ENCODE assay signal across 1 cellular context in the genomic region with DNA sequence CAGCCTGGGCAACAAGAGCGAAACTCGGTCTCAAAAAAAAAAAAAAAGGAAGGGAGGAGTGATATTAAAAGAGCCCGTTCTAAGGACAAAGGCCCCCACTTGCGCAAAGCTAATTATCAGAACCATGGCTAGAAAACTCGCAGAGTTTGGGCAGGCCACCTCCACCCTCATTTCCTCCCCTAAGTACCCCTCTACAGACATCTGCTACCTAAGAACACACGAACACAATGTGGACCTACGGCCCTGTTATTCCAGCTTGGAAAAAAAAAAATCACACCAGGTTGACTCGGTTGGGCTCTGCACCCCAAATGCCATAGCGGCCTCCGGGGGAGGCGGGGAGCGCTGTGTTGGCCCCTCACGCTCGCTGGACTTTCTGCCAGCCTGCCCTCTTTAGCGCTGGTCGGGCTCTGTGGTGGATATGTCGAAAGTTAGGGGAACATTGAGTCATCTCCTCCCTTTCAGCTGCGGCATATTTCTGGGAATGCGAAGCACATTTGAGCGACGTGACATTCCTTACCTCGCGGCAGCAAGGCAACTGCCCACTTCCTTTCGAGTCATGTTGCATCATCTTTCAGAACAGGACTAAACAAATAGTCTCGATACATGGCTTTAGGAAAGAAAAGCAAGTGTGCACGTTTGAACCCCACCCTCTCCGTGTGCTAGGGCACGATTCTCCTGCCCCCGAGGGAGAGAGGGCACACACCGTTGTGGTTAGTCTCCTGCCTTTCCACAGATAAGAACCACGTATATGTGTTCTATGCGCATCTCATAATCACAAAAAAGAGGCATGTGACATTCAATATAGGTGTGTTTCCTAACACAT.
TF ChIP-seq lines count a peak whose summit lies in the region.

No MANE protein-coding gene starts in this region.

TF ChIP-seq in HepG2, 621 proteins besides CTCF, POLR2A, EP300 and RAD21 (continued from another document and continues in another):
- TF ChIP-seq, protein P1, sequence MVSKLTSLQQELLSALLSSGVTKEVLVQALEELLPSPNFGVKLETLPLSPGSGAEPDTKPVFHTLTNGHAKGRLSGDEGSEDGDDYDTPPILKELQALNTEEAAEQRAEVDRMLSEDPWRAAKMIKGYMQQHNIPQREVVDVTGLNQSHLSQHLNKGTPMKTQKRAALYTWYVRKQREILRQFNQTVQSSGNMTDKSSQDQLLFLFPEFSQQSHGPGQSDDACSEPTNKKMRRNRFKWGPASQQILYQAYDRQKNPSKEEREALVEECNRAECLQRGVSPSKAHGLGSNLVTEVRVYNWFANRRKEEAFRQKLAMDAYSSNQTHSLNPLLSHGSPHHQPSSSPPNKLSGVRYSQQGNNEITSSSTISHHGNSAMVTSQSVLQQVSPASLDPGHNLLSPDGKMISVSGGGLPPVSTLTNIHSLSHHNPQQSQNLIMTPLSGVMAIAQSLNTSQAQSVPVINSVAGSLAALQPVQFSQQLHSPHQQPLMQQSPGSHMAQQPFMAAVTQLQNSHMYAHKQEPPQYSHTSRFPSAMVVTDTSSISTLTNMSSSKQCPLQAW (CRISPR knock-in tag; IDR thresholded peaks at IDR 0.05) = peak; percentile 96
- TF ChIP-seq ZNF234 (CRISPR knock-in tag; conservative IDR thresholded peaks at IDR 0.05) = no peak
- TF ChIP-seq ZNF816 (CRISPR knock-in tag; IDR thresholded peaks at IDR 0.05; ENCODE audit: borderline replicate concordance) = peak; percentile 42; the same call in 1 of the 2 replicates
- TF ChIP-seq, protein P2, sequence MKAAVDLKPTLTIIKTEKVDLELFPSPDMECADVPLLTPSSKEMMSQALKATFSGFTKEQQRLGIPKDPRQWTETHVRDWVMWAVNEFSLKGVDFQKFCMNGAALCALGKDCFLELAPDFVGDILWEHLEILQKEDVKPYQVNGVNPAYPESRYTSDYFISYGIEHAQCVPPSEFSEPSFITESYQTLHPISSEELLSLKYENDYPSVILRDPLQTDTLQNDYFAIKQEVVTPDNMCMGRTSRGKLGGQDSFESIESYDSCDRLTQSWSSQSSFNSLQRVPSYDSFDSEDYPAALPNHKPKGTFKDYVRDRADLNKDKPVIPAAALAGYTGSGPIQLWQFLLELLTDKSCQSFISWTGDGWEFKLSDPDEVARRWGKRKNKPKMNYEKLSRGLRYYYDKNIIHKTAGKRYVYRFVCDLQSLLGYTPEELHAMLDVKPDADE (CRISPR knock-in tag; IDR thresholded peaks at IDR 0.05) = no peak; the same call in 1 of the 2 replicates
- peak; percentile 97 for TF ChIP-seq ISL2 (CRISPR knock-in tag; IDR thresholded peaks at IDR 0.05)
- peak; percentile 96 for TF ChIP-seq CCDC6 (CRISPR knock-in tag; IDR thresholded peaks at IDR 0.05)
- TF ChIP-seq MYNN (CRISPR knock-in tag; IDR thresholded peaks at IDR 0.05; ENCODE audit: low read depth) = peak; percentile 78; the same call in 1 of the 2 replicates
- no peak for TF ChIP-seq MTA3 (CRISPR knock-in tag; IDR thresholded peaks at IDR 0.05)
- TF ChIP-seq ZNF446 (CRISPR knock-in tag; IDR thresholded peaks at IDR 0.05) = no peak
- TF ChIP-seq JARID2 (CRISPR knock-in tag; IDR thresholded peaks at IDR 0.05; ENCODE audit: insufficient replicate concordance) = no peak
- TF ChIP-seq REXO4 (CRISPR knock-in tag; IDR thresholded peaks at IDR 0.05; ENCODE audit: borderline replicate concordance) = no peak
- no peak; the same call in 1 of the 2 replicates for TF ChIP-seq ZNF615 (CRISPR knock-in tag; IDR thresholded peaks at IDR 0.05; ENCODE audit: borderline replicate concordance)
- TF ChIP-seq SRSF9 (IDR thresholded peaks at IDR 0.05; ENCODE audit: borderline replicate concordance, insufficient read depth, low read depth, low read length, poor library complexity, severe bottlenecking) = no peak
- peak; percentile 100 for TF ChIP-seq ETV5 (CRISPR knock-in tag; IDR thresholded peaks at IDR 0.05; ENCODE audit: borderline replicate concordance)
- TF ChIP-seq, protein P3, sequence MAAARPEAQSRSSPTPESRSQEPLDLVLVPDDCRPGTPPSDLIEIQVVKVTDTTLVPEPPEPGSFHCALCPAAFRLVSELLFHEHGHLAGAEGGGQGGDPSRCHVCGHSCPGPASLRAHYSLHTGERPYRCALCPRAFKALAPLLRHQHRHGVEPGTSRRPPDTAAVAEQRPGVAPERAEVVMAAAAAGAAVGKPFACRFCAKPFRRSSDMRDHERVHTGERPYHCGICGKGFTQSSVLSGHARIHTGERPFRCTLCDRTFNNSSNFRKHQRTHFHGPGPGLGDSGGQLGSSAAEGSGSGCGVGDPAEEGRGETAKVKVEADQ (CRISPR knock-in tag; IDR thresholded peaks at IDR 0.05; ENCODE audit: borderline replicate concordance) = peak; percentile 62; the same call in 1 of the 2 replicates
- peak; percentile 30; the same call in 1 of the 2 replicates for TF ChIP-seq ZSCAN22 (CRISPR knock-in tag; IDR thresholded peaks at IDR 0.05)
- peak; percentile 47 for TF ChIP-seq REPIN1 (CRISPR knock-in tag; IDR thresholded peaks at IDR 0.05; ENCODE audit: borderline replicate concordance, low read depth)
- TF ChIP-seq ATAD3A (CRISPR knock-in tag; IDR thresholded peaks at IDR 0.05) = no peak
- TF ChIP-seq IKZF1 (IDR thresholded peaks at IDR 0.05) = no peak
- TF ChIP-seq ZNF382 (CRISPR knock-in tag; IDR thresholded peaks at IDR 0.05; ENCODE audit: borderline replicate concordance) = no peak
- TF ChIP-seq, protein P4, sequence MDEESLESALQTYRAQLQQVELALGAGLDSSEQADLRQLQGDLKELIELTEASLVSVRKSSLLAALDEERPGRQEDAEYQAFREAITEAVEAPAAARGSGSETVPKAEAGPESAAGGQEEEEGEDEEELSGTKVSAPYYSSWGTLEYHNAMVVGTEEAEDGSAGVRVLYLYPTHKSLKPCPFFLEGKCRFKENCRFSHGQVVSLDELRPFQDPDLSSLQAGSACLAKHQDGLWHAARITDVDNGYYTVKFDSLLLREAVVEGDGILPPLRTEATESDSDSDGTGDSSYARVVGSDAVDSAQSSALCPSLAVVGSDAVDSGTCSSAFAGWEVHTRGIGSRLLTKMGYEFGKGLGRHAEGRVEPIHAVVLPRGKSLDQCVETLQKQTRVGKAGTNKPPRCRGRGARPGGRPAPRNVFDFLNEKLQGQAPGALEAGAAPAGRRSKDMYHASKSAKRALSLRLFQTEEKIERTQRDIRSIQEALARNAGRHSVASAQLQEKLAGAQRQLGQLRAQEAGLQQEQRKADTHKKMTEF (CRISPR knock-in tag; IDR thresholded peaks at IDR 0.05) = peak; percentile 99
- peak; percentile 77 for TF ChIP-seq NKX3-1 (CRISPR knock-in tag; IDR thresholded peaks at IDR 0.05)
- no peak for TF ChIP-seq ZNF7 (CRISPR knock-in tag; IDR thresholded peaks at IDR 0.05)
- TF ChIP-seq, protein P5, sequence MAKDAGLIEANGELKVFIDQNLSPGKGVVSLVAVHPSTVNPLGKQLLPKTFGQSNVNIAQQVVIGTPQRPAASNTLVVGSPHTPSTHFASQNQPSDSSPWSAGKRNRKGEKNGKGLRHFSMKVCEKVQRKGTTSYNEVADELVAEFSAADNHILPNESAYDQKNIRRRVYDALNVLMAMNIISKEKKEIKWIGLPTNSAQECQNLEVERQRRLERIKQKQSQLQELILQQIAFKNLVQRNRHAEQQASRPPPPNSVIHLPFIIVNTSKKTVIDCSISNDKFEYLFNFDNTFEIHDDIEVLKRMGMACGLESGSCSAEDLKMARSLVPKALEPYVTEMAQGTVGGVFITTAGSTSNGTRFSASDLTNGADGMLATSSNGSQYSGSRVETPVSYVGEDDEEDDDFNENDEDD (CRISPR knock-in tag; IDR thresholded peaks at IDR 0.05; ENCODE audit: borderline replicate concordance) = peak; percentile 87
- peak; percentile 90; the same call in 1 of the 2 replicates for TF ChIP-seq HMG20B (CRISPR knock-in tag; conservative IDR thresholded peaks at IDR 0.05)
- TF ChIP-seq KAT2B (IDR thresholded peaks at IDR 0.05; ENCODE audit: borderline replicate concordance, low read depth, low read length) = no peak
- peak; percentile 95 for TF ChIP-seq ZKSCAN8 (CRISPR knock-in tag; IDR thresholded peaks at IDR 0.05; ENCODE audit: borderline replicate concordance)
- no peak for TF ChIP-seq CC2D1A (CRISPR knock-in tag; IDR thresholded peaks at IDR 0.05)
- TF ChIP-seq, protein P6, sequence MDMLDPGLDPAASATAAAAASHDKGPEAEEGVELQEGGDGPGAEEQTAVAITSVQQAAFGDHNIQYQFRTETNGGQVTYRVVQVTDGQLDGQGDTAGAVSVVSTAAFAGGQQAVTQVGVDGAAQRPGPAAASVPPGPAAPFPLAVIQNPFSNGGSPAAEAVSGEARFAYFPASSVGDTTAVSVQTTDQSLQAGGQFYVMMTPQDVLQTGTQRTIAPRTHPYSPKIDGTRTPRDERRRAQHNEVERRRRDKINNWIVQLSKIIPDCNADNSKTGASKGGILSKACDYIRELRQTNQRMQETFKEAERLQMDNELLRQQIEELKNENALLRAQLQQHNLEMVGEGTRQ (IDR thresholded peaks at IDR 0.05; ENCODE audit: low read depth, low read length) = 0 out of 2 replicates have a peak, but pooled peaks have one; percentile 28
- TF ChIP-seq, protein P6 (CRISPR knock-in tag; IDR thresholded peaks at IDR 0.05; ENCODE audit: borderline replicate concordance) = 0 out of 2 replicates have a peak, but pooled peaks have one; percentile 22
- TF ChIP-seq, protein P7, sequence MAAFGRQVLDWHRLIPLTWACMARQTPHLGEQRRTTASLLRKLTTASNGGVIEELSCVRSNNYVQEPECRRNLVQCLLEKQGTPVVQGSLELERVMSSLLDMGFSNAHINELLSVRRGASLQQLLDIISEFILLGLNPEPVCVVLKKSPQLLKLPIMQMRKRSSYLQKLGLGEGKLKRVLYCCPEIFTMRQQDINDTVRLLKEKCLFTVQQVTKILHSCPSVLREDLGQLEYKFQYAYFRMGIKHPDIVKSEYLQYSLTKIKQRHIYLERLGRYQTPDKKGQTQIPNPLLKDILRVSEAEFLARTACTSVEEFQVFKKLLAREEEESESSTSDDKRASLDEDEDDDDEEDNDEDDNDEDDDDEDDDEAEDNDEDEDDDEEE (CRISPR knock-in tag; IDR thresholded peaks at IDR 0.05) = no peak
- peak in 1 of 2 experiments; percentile 99; a peak in 2 of 4 replicates for TF ChIP-seq KLF16 (CRISPR knock-in tag; IDR thresholded peaks at IDR 0.05)
- TF ChIP-seq, protein P8, sequence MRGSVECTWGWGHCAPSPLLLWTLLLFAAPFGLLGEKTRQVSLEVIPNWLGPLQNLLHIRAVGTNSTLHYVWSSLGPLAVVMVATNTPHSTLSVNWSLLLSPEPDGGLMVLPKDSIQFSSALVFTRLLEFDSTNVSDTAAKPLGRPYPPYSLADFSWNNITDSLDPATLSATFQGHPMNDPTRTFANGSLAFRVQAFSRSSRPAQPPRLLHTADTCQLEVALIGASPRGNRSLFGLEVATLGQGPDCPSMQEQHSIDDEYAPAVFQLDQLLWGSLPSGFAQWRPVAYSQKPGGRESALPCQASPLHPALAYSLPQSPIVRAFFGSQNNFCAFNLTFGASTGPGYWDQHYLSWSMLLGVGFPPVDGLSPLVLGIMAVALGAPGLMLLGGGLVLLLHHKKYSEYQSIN (CRISPR knock-in tag; IDR thresholded peaks at IDR 0.05; ENCODE audit: borderline replicate concordance) = no peak
- TF ChIP-seq PRPF4 (IDR thresholded peaks at IDR 0.05; ENCODE audit: low read depth, low read length, poor library complexity, severe bottlenecking) = no peak
- TF ChIP-seq, protein P9, sequence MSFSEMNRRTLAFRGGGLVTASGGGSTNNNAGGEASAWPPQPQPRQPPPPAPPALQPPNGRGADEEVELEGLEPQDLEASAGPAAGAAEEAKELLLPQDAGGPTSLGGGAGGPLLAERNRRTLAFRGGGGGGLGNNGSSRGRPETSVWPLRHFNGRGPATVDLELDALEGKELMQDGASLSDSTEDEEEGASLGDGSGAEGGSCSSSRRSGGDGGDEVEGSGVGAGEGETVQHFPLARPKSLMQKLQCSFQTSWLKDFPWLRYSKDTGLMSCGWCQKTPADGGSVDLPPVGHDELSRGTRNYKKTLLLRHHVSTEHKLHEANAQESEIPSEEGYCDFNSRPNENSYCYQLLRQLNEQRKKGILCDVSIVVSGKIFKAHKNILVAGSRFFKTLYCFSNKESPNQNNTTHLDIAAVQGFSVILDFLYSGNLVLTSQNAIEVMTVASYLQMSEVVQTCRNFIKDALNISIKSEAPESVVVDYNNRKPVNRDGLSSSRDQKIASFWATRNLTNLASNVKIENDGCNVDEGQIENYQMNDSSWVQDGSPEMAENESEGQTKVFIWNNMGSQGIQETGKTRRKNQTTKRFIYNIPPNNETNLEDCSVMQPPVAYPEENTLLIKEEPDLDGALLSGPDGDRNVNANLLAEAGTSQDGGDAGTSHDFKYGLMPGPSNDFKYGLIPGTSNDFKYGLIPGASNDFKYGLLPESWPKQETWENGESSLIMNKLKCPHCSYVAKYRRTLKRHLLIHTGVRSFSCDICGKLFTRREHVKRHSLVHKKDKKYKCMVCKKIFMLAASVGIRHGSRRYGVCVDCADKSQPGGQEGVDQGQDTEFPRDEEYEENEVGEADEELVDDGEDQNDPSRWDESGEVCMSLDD (CRISPR knock-in tag; IDR thresholded peaks at IDR 0.05; ENCODE audit: borderline replicate concordance) = peak; percentile 98
- TF ChIP-seq ZNF766 (CRISPR knock-in tag; IDR thresholded peaks at IDR 0.05; ENCODE audit: borderline replicate concordance) = peak; percentile 84; the same call in 1 of the 2 replicates
- peak; percentile 91 for TF ChIP-seq ZEB1 (IDR thresholded peaks at IDR 0.05; ENCODE audit: insufficient replicate concordance, low read depth)
- TF ChIP-seq, protein P10, sequence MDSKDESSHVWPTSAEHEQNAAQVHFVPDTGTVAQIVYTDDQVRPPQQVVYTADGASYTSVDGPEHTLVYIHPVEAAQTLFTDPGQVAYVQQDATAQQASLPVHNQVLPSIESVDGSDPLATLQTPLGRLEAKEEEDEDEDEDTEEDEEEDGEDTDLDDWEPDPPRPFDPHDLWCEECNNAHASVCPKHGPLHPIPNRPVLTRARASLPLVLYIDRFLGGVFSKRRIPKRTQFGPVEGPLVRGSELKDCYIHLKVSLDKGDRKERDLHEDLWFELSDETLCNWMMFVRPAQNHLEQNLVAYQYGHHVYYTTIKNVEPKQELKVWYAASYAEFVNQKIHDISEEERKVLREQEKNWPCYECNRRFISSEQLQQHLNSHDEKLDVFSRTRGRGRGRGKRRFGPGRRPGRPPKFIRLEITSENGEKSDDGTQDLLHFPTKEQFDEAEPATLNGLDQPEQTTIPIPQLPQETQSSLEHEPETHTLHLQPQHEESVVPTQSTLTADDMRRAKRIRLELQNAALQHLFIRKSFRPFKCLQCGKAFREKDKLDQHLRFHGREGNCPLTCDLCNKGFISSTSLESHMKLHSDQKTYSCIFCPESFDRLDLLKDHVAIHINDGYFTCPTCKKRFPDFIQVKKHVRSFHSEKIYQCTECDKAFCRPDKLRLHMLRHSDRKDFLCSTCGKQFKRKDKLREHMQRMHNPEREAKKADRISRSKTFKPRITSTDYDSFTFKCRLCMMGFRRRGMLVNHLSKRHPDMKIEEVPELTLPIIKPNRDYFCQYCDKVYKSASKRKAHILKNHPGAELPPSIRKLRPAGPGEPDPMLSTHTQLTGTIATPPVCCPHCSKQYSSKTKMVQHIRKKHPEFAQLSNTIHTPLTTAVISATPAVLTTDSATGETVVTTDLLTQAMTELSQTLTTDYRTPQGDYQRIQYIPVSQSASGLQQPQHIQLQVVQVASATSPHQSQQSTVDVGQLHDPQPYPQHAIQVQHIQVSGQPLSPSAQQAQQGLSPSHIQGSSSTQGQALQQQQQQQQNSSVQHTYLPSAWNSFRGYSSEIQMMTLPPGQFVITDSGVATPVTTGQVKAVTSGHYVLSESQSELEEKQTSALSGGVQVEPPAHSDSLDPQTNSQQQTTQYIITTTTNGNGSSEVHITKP (CRISPR knock-in tag; IDR thresholded peaks at IDR 0.05; ENCODE audit: low read depth) = peak; percentile 62; the same call in 1 of the 2 replicates
- TF ChIP-seq TCF7 (IDR thresholded peaks at IDR 0.05; ENCODE audit: low read depth) = peak; percentile 90
- TF ChIP-seq YEATS4 (CRISPR knock-in tag; IDR thresholded peaks at IDR 0.05; ENCODE audit: borderline replicate concordance) = peak; percentile 94
